ENCODE assay signal across 1 cellular context in the genomic region with DNA sequence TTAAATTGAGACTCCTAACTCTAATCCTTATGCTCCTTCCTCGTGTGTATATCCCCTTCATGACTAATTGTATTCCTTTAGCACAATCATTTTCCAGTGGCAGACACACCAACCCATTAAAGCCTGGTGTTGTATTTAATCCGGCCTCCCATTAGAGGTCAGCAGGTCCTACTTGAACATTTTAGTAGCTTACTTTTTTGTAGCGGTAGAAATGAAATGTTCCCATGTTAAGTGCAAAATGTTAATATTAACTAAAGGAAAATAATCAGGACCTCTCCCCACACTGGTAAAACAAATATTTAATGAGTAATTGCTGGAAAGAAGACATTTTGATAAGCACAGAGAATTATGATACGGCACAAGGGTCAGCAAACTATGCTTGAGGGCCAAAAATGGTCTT.
TF ChIP-seq lines count a peak whose summit lies in the region.

No MANE protein-coding gene starts in this region.

TF ChIP-seq in HEK293, 187 proteins besides CTCF, POLR2A, EP300 and RAD21 (continued from another document):
- no peak for TF ChIP-seq ZNF423 (tag by site-specific recombination; IDR thresholded peaks at IDR 0.05)
- no peak for TF ChIP-seq ZFP41 (tag by site-specific recombination; IDR thresholded peaks at IDR 0.05; ENCODE audit: borderline replicate concordance)
- no peak for TF ChIP-seq ZNF239 (tag by site-specific recombination; IDR thresholded peaks at IDR 0.05)
- no peak for TF ChIP-seq ZEB2 (tag by site-specific recombination; IDR thresholded peaks at IDR 0.05)
- no peak for TF ChIP-seq MYNN (tag by site-specific recombination; IDR thresholded peaks at IDR 0.05; ENCODE audit: borderline replicate concordance)
- no peak for TF ChIP-seq ZNF169 (tag by site-specific recombination; IDR thresholded peaks at IDR 0.05)
- TF ChIP-seq, protein P1, sequence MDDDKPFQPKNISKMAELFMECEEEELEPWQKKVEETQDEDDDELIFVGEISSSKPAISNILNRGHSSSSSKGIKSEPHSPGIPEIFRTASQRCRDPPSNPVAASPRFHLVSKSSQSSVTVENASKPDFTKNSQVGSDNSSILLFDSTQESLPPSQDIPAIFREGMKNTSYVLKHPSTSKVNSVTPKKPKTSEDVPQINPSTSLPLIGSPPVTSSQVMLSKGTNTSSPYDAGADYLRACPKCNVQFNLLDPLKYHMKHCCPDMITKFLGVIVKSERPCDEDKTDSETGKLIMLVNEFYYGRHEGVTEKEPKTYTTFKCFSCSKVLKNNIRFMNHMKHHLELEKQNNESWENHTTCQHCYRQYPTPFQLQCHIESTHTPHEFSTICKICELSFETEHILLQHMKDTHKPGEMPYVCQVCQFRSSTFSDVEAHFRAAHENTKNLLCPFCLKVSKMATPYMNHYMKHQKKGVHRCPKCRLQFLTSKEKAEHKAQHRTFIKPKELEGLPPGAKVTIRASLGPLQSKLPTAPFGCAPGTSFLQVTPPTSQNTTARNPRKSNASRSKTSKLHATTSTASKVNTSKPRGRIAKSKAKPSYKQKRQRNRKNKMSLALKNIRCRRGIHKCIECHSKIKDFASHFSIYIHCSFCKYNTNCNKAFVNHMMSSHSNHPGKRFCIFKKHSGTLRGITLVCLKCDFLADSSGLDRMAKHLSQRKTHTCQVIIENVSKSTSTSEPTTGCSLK (tag by site-specific recombination; IDR thresholded peaks at IDR 0.05): no peak
- TF ChIP-seq ZNF366 (tag by site-specific recombination; conservative IDR thresholded peaks at IDR 0.05): 0 out of 2 replicates have a peak, but pooled peaks have one; percentile 29
- TF ChIP-seq OSR2 (tag by site-specific recombination; IDR thresholded peaks at IDR 0.05): peak; percentile 58
- no peak for TF ChIP-seq ZNF174 (tag by site-specific recombination; IDR thresholded peaks at IDR 0.05)
- no peak for TF ChIP-seq ZNF518A (tag by site-specific recombination; conservative IDR thresholded peaks at IDR 0.05; ENCODE audit: low read depth)
- TF ChIP-seq ZNF138 (tag by site-specific recombination; IDR thresholded peaks at IDR 0.05; ENCODE audit: borderline replicate concordance): no peak
- peak; percentile 31; the same call in 1 of the 2 replicates for TF ChIP-seq ZNF133 (tag by site-specific recombination; IDR thresholded peaks at IDR 0.05)
- TF ChIP-seq ZNF202 (tag by site-specific recombination; IDR thresholded peaks at IDR 0.05; ENCODE audit: borderline replicate concordance): no peak
- TF ChIP-seq ZNF391 (tag by site-specific recombination; IDR thresholded peaks at IDR 0.05; ENCODE audit: borderline replicate concordance, low read depth): no peak
- TF ChIP-seq ZNF37A (tag by site-specific recombination; IDR thresholded peaks at IDR 0.05): no peak
- no peak for TF ChIP-seq ZNF549 (tag by site-specific recombination; IDR thresholded peaks at IDR 0.05)
